ENCODE assay signal across 8 cellular contexts in the genomic region with DNA sequence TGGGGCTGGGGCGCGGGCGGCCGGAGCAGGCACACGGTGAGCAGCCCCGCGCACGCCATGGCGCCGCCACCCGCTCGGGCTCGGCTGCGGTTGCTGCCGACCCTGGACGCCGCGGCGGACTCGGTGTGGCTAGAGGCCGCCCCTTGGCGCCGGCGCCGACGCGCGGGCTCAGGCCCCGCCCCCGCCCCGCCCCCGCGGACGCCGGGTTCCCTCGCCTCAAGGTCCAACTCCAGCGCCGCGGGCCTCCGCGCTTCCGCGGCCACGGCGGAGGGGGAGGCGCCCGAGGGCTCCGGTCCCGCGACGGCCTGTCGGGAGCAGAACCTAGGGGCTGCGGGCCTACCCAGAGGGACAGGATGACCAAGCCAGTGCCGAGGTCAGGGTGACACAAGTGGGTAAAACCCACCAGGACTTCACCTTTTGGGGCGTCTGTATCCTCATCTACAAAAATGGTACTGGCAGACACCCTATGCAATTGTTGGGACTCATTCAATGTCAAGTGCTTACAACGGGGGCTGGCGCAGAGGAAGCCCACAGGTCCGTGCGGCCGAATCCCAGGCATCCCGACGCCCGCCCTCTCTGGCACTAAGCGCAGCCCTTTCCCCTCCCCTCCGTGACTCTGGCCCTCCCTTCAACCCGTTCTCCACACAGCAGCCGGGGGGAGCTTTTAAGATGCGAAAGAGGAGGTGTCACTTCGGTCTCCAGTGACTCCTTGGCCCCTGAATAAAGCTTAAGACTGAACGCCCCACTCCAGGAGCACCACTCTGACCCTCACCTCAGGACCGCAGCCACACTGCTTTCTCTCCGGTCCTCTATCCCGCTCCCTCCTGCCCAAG. TPM values are rescaled to one million over a fixed set of nuclear protein-coding genes. Genes with fewer than 3 reads are reported as not detected.
DNase-seq lines count a peak whose midpoint lies in the region; ATAC-seq and TF ChIP-seq lines count a peak whose summit lies in the region.

A gene with protein sequence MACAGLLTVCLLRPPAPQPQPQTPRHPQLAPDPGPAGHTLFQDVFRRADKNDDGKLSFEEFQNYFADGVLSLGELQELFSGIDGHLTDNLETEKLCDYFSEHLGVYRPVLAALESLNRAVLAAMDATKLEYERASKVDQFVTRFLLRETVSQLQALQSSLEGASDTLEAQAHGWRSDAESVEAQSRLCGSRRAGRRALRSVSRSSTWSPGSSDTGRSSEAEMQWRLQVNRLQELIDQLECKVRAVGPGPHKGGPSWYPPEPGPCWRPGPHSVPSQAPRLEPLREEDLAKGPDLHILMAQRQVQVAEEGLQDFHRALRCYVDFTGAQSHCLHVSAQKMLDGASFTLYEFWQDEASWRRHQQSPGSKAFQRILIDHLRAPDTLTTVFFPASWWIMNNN (minus strand): TSS at position 135 of the 833 bp plus-strand sequence. CDS start 76 bp downstream, at position 59.

- H3K27ac ChIP-seq in OCI-LY7 (ENCODE audit: low read depth, low read length, poor library complexity, severe bottlenecking) (peak within 1 kb of the TSS; percentile 68), muscle layer of duodenum (ENCODE audit: low read length) (peak within 1 kb of the TSS; percentile 78), substantia nigra (ENCODE audit: low read depth, low read length, poor library complexity, severe bottlenecking) (peak within 1 kb of the TSS; percentile 82)

- H3K4me3 Mint-ChIP-seq in activated T-helper 1 cell treated with anti-CD3 and anti-CD28 coated beads, Interleukin-12 subunit alpha, Interleukin-12 subunit beta, Interleukin-2, Interleukin-4 antibody, amounts not matched to agents 30 ng/mL and 10 ng/mL and 1 ng/mL, durations not matched to agents 14 hours and 24 hours and 36 hours, result peak within 1 kb of the TSS; percentile 91

- POLR2A ChIA-PET in OCI-LY7 (lab: Charles Lee), result interaction anchor here (0.6 kb wide), 1 partner anchor 9 kb away, joined by 3 read pairs; no protein-coding TSS in a partner anchor

- H2AFZ ChIP-seq in OCI-LY7 (ENCODE audit: low read length), result no peak within 1 kb of the TSS

- no peaks in the 10 kb centered on the region for H3K9me3 Mint-ChIP-seq in activated T-helper 1 cell treated with anti-CD3 and anti-CD28 coated beads, Interleukin-12 subunit alpha, Interleukin-12 subunit beta, Interleukin-2, Interleukin-4 antibody, amounts not matched to agents 30 ng/mL and 10 ng/mL and 1 ng/mL, durations not matched to agents 14 hours and 24 hours and 36 hours

- H3K79me2 ChIP-seq in OCI-LY7 (ENCODE audit: insufficient read depth, low read depth, low read length), result peaks cover 23% of the 10 kb centered on the region; the same call in 1 of the 2 replicates

- peak within 1 kb of the TSS; percentile 94 for H3K4me2 ChIP-seq in OCI-LY7 (ENCODE audit: low read length)

- H3K9me3 ChIP-seq in OCI-LY7 (ENCODE audit: low read length) (no peaks in the 10 kb centered on the region), muscle layer of duodenum (ENCODE audit: control insufficient read depth in 1 of 2, low read length in 2 of 2) (no peaks in the 10 kb centered on the region)

- intact Hi-C loops in OCI-LY7 (cut with micrococcal nuclease; ENCODE audit: unreplicated experiment), result loop anchor here (2.0 kb wide), 1 partner anchor 56 kb away; the partner anchor contains the start of gene ZNF341
- intact Hi-C loops in activated T-helper 1 cell treated with anti-CD3 and anti-CD28 coated beads, Interleukin-12 subunit alpha, Interleukin-12 subunit beta, Interleukin-2, Interleukin-4 antibody, amounts not matched to agents 30 ng/mL and 10 ng/mL and 1 ng/mL, durations not matched to agents 14 hours and 24 hours and 36 hours (cut with micrococcal nuclease), result loop anchor here (1.0 kb wide), 2 partner anchors 8 to 11 kb away; partner anchors contain the start of gene ACTL10

- H3K4me1 ChIP-seq in OCI-LY7 (ENCODE audit: insufficient read depth, low read length, poor library complexity, severe bottlenecking) (peaks cover 59% of the 10 kb centered on the region), muscle layer of duodenum (ENCODE audit: control insufficient read depth in 1 of 2, insufficient read depth in 2 of 2, low read length in 2 of 2) (peaks cover 20 to 45% of the 10 kb centered on the region in 2 donors)

- CTCF ChIA-PET in OCI-LY7 (lab: Charles Lee; ENCODE audit: unreplicated experiment), result no interaction called here

- no peaks in the 10 kb centered on the region for H3K9me2 ChIP-seq in OCI-LY7 (ENCODE audit: insufficient read depth, low read length)

- H3K27ac Mint-ChIP-seq in activated T-helper 1 cell treated with anti-CD3 and anti-CD28 coated beads, Interleukin-12 subunit alpha, Interleukin-12 subunit beta, Interleukin-2, Interleukin-4 antibody, amounts not matched to agents 30 ng/mL and 10 ng/mL and 1 ng/mL, durations not matched to agents 14 hours and 24 hours and 36 hours, result peak within 1 kb of the TSS; percentile 87

- BruUV-seq in OCI-LY7 (replicated peaks; lab: Mats Ljungman, UMichigan), result no TSS peak

- no peaks in the 10 kb centered on the region for H4K20me1 ChIP-seq in OCI-LY7 (ENCODE audit: insufficient read depth, low read length)

- 0 out of 2 replicates have a peak, but pooled peaks have one; percentile 18 for TF ChIP-seq CTCF in OCI-LY7 (conservative IDR thresholded peaks at IDR 0.05; ENCODE audit: low read length)

- no peaks in the 10 kb centered on the region for H3K27me3 Mint-ChIP-seq in activated T-helper 1 cell treated with anti-CD3 and anti-CD28 coated beads, Interleukin-12 subunit alpha, Interleukin-12 subunit beta, Interleukin-2, Interleukin-4 antibody, amounts not matched to agents 30 ng/mL and 10 ng/mL and 1 ng/mL, durations not matched to agents 14 hours and 24 hours and 36 hours (ENCODE audit: insufficient read depth)

- H3K36me3 Mint-ChIP-seq in activated T-helper 1 cell treated with anti-CD3 and anti-CD28 coated beads, Interleukin-12 subunit alpha, Interleukin-12 subunit beta, Interleukin-2, Interleukin-4 antibody, amounts not matched to agents 30 ng/mL and 10 ng/mL and 1 ng/mL, durations not matched to agents 14 hours and 24 hours and 36 hours (ENCODE audit: low read depth), result peaks cover 24% of the 10 kb centered on the region

- H3K4me3 ChIP-seq in OCI-LY7 (ENCODE audit: low read depth, low read length, poor library complexity, severe bottlenecking), result peak within 1 kb of the TSS; percentile 84
- H3K4me3 ChIP-seq in muscle layer of duodenum (ENCODE audit: low read depth in 1 of 2, low read length in 2 of 2), result peak within 1 kb of the TSS; percentile 68 to 70

- peak; percentile 85 for DNase-seq in Ammon's horn (ENCODE audit: low spot score)
- peak; percentile 93 for DNase-seq in HPDE6-E6E7 (ENCODE audit: extremely low spot score)
- peak; percentile 79 for DNase-seq in OCI-LY7 (ENCODE audit: low spot score)
- DNase-seq in activated T-helper 1 cell treated with anti-CD3 and anti-CD28 coated beads, Interleukin-12 subunit alpha, Interleukin-12 subunit beta, Interleukin-2, Interleukin-4 antibody, amounts not matched to agents 30 ng/mL and 10 ng/mL and 1 ng/mL, durations not matched to agents 14 hours and 24 hours and 36 hours (ENCODE audit: low spot score), result peak; percentile 73
- DNase-seq in fibroblast of gingiva (ENCODE audit: low read depth), result peak; percentile 78
- DNase-seq in substantia nigra (lab: John Stamatoyannopoulos, UW), result peak in 47 of 49 donors; percentile 27 to 89 (median 66)

- H3K27me3 ChIP-seq in muscle layer of duodenum (ENCODE audit: low read depth, low read length), result no peaks in the 10 kb centered on the region

- peak; percentile 76 for ATAC-seq in GM19023 (IDR thresholded peaks at IDR 0.05; ENCODE audit: unreplicated experiment)

- H3K36me3 ChIP-seq in OCI-LY7 (ENCODE audit: insufficient read depth, low read length) (peaks cover 65% of the 10 kb centered on the region), muscle layer of duodenum (ENCODE audit: control insufficient read depth in 1 of 2, insufficient read depth in 2 of 2, low read length in 2 of 2) (peaks cover 0 to 4% of the 10 kb centered on the region in 2 donors)

- peaks cover 54% of the 10 kb centered on the region for H3K4me1 Mint-ChIP-seq in activated T-helper 1 cell treated with anti-CD3 and anti-CD28 coated beads, Interleukin-12 subunit alpha, Interleukin-12 subunit beta, Interleukin-2, Interleukin-4 antibody, amounts not matched to agents 30 ng/mL and 10 ng/mL and 1 ng/mL, durations not matched to agents 14 hours and 24 hours and 36 hours (ENCODE audit: low read depth)

RNA-seq across cellular contexts. Expression of the gene that starts here (rescaled TPM):
- 48.2 and 62.4 TPM in 2 replicates for total RNA-seq in OCI-LY7 (2014; rRNA removed; shearing (Covaris generic))
- 71.3 and 79.4 TPM in 2 replicates for total RNA-seq in OCI-LY7 (2022)
- total RNA-seq in activated T-helper 1 cell treated with anti-CD3 and anti-CD28 coated beads, Interleukin-12 subunit alpha, Interleukin-12 subunit beta, Interleukin-2, Interleukin-4 antibody, amounts not matched to agents 30 ng/mL and 10 ng/mL and 1 ng/mL, durations not matched to agents 14 hours and 24 hours and 36 hours, result 30.7 and 31.2 TPM in 2 replicates

Comparison
In these comparisons a context has a peak if more than half of its experiments do, and no peak if none do; other contexts are left out.
1. Peak in every context shown above with its lines: DNase-seq, ATAC-seq, H3K4me3 ChIP-seq and H3K27ac ChIP-seq.